8 cellular contexts compared by ENCODE assay signal in genomic region chr17:67993153-67993997, GRCh38. TPM values are rescaled to one million over a fixed set of nuclear protein-coding genes. Genes with fewer than 3 reads are reported as not detected.
DNase-seq lines count a peak whose midpoint lies in the region; ATAC-seq and TF ChIP-seq lines count a peak whose summit lies in the region.

No MANE protein-coding gene starts in this region.

- peak overlapping the region; percentile 98 for H3K4me3 Mint-ChIP-seq in activated T-helper 17 cell treated with anti-CD3 and anti-CD28 coated beads, Interleukin-2, amount 50 U/mL, for 72 hours
- H3K4me3 Mint-ChIP-seq in natural killer cell treated with Interleukin-12 subunit alpha and Interleukin-12 subunit beta and Interleukin-15 and Interleukin-18, amount 100 ng/mL, for 72 hours: peak overlapping the region; percentile 97
- H3K4me3 Mint-ChIP-seq in stimulated activated naive CD8-positive, alpha-beta T cell treated with anti-CD3 and anti-CD28 coated beads, Interleukin-15, Interleukin-2, amounts not matched to agents 100 ng/mL and 50 ng/mL, for 24 hours: peak overlapping the region; percentile 97

- peak overlapping the region; percentile 87 for H3K9ac ChIP-seq in HUES6 (ENCODE audit: low read length)

- peak; percentile 47 to 78 for TF ChIP-seq POLR2A in Peyer's patch (IDR thresholded peaks at IDR 0.05)

- no peaks in the 10 kb centered on the region for H3K9me3 Mint-ChIP-seq in activated T-helper 17 cell treated with anti-CD3 and anti-CD28 coated beads, Interleukin-2, amount 50 U/mL, for 72 hours
- H3K9me3 Mint-ChIP-seq in natural killer cell treated with Interleukin-12 subunit alpha and Interleukin-12 subunit beta and Interleukin-15 and Interleukin-18, amount 100 ng/mL, for 72 hours: no peaks in the 10 kb centered on the region
- no peaks in the 10 kb centered on the region for H3K9me3 Mint-ChIP-seq in stimulated activated naive CD8-positive, alpha-beta T cell treated with anti-CD3 and anti-CD28 coated beads, Interleukin-15, Interleukin-2, amounts not matched to agents 100 ng/mL and 50 ng/mL, for 24 hours

- peak overlapping the region; percentile 94 for H3K27ac Mint-ChIP-seq in activated T-helper 17 cell treated with anti-CD3 and anti-CD28 coated beads, Interleukin-2, amount 50 U/mL, for 72 hours
- H3K27ac Mint-ChIP-seq in natural killer cell treated with Interleukin-12 subunit alpha and Interleukin-12 subunit beta and Interleukin-15 and Interleukin-18, amount 100 ng/mL, for 72 hours: peak overlapping the region; percentile 94 to 95
- H3K27ac Mint-ChIP-seq in stimulated activated naive CD8-positive, alpha-beta T cell treated with anti-CD3 and anti-CD28 coated beads, Interleukin-15, Interleukin-2, amounts not matched to agents 100 ng/mL and 50 ng/mL, for 24 hours: peak overlapping the region; percentile 92

- H3K27me3 Mint-ChIP-seq in activated T-helper 17 cell treated with anti-CD3 and anti-CD28 coated beads, Interleukin-2, amount 50 U/mL, for 72 hours: peaks cover 3% of the 10 kb centered on the region
- peaks cover 15 to 16% of the 10 kb centered on the region in 2 donors for H3K27me3 Mint-ChIP-seq in natural killer cell treated with Interleukin-12 subunit alpha and Interleukin-12 subunit beta and Interleukin-15 and Interleukin-18, amount 100 ng/mL, for 72 hours
- H3K27me3 Mint-ChIP-seq in stimulated activated naive CD8-positive, alpha-beta T cell treated with anti-CD3 and anti-CD28 coated beads, Interleukin-15, Interleukin-2, amounts not matched to agents 100 ng/mL and 50 ng/mL, for 24 hours: peaks cover 17% of the 10 kb centered on the region

- H3K36me3 ChIP-seq in HUES6 (ENCODE audit: control insufficient read depth, insufficient read depth, low read length): no peaks in the 10 kb centered on the region; the same call in 1 of the 2 replicates
- no peaks in the 10 kb centered on the region for H3K36me3 ChIP-seq in Peyer's patch

- DNase-seq in DMS153 (lab: John Stamatoyannopoulos, UW) (peak; percentile 53), Peyer's patch (peak; percentile 67 to 89 (median 88)), fibroblast of peridontal ligament (ENCODE audit: extremely low read depth) (peak; percentile 71)
- DNase-seq in natural killer cell treated with Interleukin-12 subunit alpha and Interleukin-12 subunit beta and Interleukin-15 and Interleukin-18, amount 100 ng/mL, for 72 hours (ENCODE audit: low spot score): peak; percentile 93

- H3K27me3 ChIP-seq in HUES6 (ENCODE audit: control insufficient read depth, insufficient read depth, low read length): peaks cover 23% of the 10 kb centered on the region
- H3K27me3 ChIP-seq in Peyer's patch: no peaks in the 10 kb centered on the region

- H3K9me3 ChIP-seq in HUES6 (ENCODE audit: control insufficient read depth, insufficient read depth, low read depth, low read length): no peaks in the 10 kb centered on the region
- no peaks in the 10 kb centered on the region for H3K9me3 ChIP-seq in Peyer's patch

- peak overlapping the region; percentile 97 for H3K4me3 ChIP-seq in HUES6 (ENCODE audit: low read depth, low read length)
- peak overlapping the region; percentile 61 to 93 (median 82) for H3K4me3 ChIP-seq in Peyer's patch

- peaks cover 36% of the 10 kb centered on the region for H3K36me3 Mint-ChIP-seq in activated T-helper 17 cell treated with anti-CD3 and anti-CD28 coated beads, Interleukin-2, amount 50 U/mL, for 72 hours (ENCODE audit: low read depth)
- H3K36me3 Mint-ChIP-seq in natural killer cell treated with Interleukin-12 subunit alpha and Interleukin-12 subunit beta and Interleukin-15 and Interleukin-18, amount 100 ng/mL, for 72 hours: no peaks in the 10 kb centered on the region
- peaks cover 4% of the 10 kb centered on the region for H3K36me3 Mint-ChIP-seq in stimulated activated naive CD8-positive, alpha-beta T cell treated with anti-CD3 and anti-CD28 coated beads, Interleukin-15, Interleukin-2, amounts not matched to agents 100 ng/mL and 50 ng/mL, for 24 hours (ENCODE audit: low read depth)

- peak; percentile 76 for ATAC-seq in GM21423 (IDR thresholded peaks at IDR 0.05; ENCODE audit: unreplicated experiment)
- peak; percentile 62 for ATAC-seq in activated T-helper 17 cell treated with anti-CD3 and anti-CD28 coated beads, Interleukin-2, amount 50 U/mL, for 72 hours (replicated peaks)
- peak; percentile 90 to 94 for ATAC-seq in natural killer cell treated with Interleukin-12 subunit alpha and Interleukin-12 subunit beta and Interleukin-15 and Interleukin-18, amount 100 ng/mL, for 72 hours

- peaks cover 18% of the 10 kb centered on the region for H3K4me1 Mint-ChIP-seq in activated T-helper 17 cell treated with anti-CD3 and anti-CD28 coated beads, Interleukin-2, amount 50 U/mL, for 72 hours
- peaks cover 30 to 34% of the 10 kb centered on the region in 2 donors for H3K4me1 Mint-ChIP-seq in natural killer cell treated with Interleukin-12 subunit alpha and Interleukin-12 subunit beta and Interleukin-15 and Interleukin-18, amount 100 ng/mL, for 72 hours (ENCODE audit: low read depth in 2 of 2)
- H3K4me1 Mint-ChIP-seq in stimulated activated naive CD8-positive, alpha-beta T cell treated with anti-CD3 and anti-CD28 coated beads, Interleukin-15, Interleukin-2, amounts not matched to agents 100 ng/mL and 50 ng/mL, for 24 hours (ENCODE audit: low read depth): peaks cover 40% of the 10 kb centered on the region

- peaks cover 18% of the 10 kb centered on the region for H3K4me1 ChIP-seq in HUES6 (ENCODE audit: control insufficient read depth, insufficient read depth, low read length)
- peaks cover 0 to 24% (median 2%) of the 10 kb centered on the region in 4 donors for H3K4me1 ChIP-seq in Peyer's patch

- peak in 3 of 6 experiments; percentile 32 to 41 (median 36) for TF ChIP-seq CTCF in Peyer's patch (IDR thresholded peaks at IDR 0.05)

- H3K27ac ChIP-seq in HUES6 (ENCODE audit: low read depth, low read length): peak overlapping the region; percentile 86
- H3K27ac ChIP-seq in Peyer's patch: peak overlapping the region; percentile 87 to 99 (median 94)

RNA-seq across cellular contexts. Expression of gene C17orf58, which starts 2.9 kb away (rescaled TPM):
- 10 to 100 TPM in 2 of 4 donors, 1 to 10 TPM in 2; 5.0 to 13.0 (median 9.5) TPM for total RNA-seq in Peyer's patch
- total RNA-seq in activated T-helper 17 cell treated with anti-CD3 and anti-CD28 coated beads, Interleukin-2, amount 50 U/mL, for 72 hours: 10 to 100 TPM; 25.9 to 27.3 TPM
- 10 to 100 TPM; 19.2 to 24.6 TPM for total RNA-seq in natural killer cell treated with Interleukin-12 subunit alpha and Interleukin-12 subunit beta and Interleukin-15 and Interleukin-18, amount 100 ng/mL, for 72 hours

RNA-seq across cellular contexts. Expression of gene KPNA2, which starts 42.2 kb away (rescaled TPM):
- total RNA-seq in Peyer's patch: 10 to 100 TPM; 11.7 to 21.5 (median 15.2) TPM
- total RNA-seq in activated T-helper 17 cell treated with anti-CD3 and anti-CD28 coated beads, Interleukin-2, amount 50 U/mL, for 72 hours: 100 to 1,000 TPM; 136 to 227 TPM
- total RNA-seq in natural killer cell treated with Interleukin-12 subunit alpha and Interleukin-12 subunit beta and Interleukin-15 and Interleukin-18, amount 100 ng/mL, for 72 hours: 100 to 1,000 TPM; 172 to 218 TPM

Comparison
In these comparisons a context has a peak if more than half of its experiments do, and no peak if none do; other contexts are left out.
1. Peak in every context shown above with its lines: DNase-seq, ATAC-seq, H3K4me3 ChIP-seq and H3K27ac ChIP-seq.
2. RNA of gene KPNA2, which starts 42.2 kb away (total RNA-seq): 136 to 227 TPM in activated T-helper 17 cell treated with anti-CD3 and anti-CD28 coated beads, Interleukin-2, amount 50 U/mL, for 72 hours and 172 to 218 TPM in natural killer cell treated with Interleukin-12 subunit alpha and Interleukin-12 subunit beta and Interleukin-15 and Interleukin-18, amount 100 ng/mL, for 72 hours; 11.7 to 21.5 TPM in Peyer's patch; every median in the first group is over 4 times any median in the second.